9 cellular contexts compared by ENCODE assay signal in genomic region chr14:65704850-65705249, GRCh38.
DNase-seq lines count a peak whose midpoint lies in the region; ATAC-seq and TF ChIP-seq lines count a peak whose summit lies in the region.
"Had no signal": no experiment of that assay in that cellular context is flagged by ENCODE, and none has a peak within 500 bp of the region (broad histone marks: within the 10 kb centered on the region; RNA-seq: fewer than 3 reads in every experiment).

No MANE protein-coding gene starts in this region.

- H3K9me3 Mint-ChIP-seq in GM23338 = no peaks in the 10 kb centered on the region

- H3K4me1 ChIP-seq in GM23338 (ENCODE audit: insufficient read depth) = 0 out of 2 replicates have a peak, but pooled peaks cover 12% of the 10 kb centered on the region
- peaks cover 17% of the 10 kb centered on the region for H3K4me1 ChIP-seq in osteoblast (ENCODE audit: insufficient read depth, low read length)

- no peaks in the 10 kb centered on the region for H4K20me1 ChIP-seq in GM23338 (replicated peaks; ENCODE audit: insufficient read depth)
- H4K20me1 ChIP-seq in osteoblast (ENCODE audit: insufficient read depth, low read length) = no peaks in the 10 kb centered on the region

- no peak overlapping the region for H3K27ac Mint-ChIP-seq in GM23338

- no peak overlapping the region for H3K4me3 ChIP-seq in GM23338
- H3K4me3 ChIP-seq in osteoblast (ENCODE audit: insufficient read depth, low read length) = no peak overlapping the region
- H3K4me3 ChIP-seq in foreskin fibroblast (ENCODE audit: low read depth in 1 of 2, low read length in 2 of 2) = no peak overlapping the region

- H3K36me3 ChIP-seq in GM23338 (ENCODE audit: insufficient read depth) = no peaks in the 10 kb centered on the region
- no peaks in the 10 kb centered on the region for H3K36me3 ChIP-seq in osteoblast (ENCODE audit: insufficient read depth, low read length)

- H3K4me1 Mint-ChIP-seq in GM23338 = peaks cover 11% of the 10 kb centered on the region; the same call in 1 of the 3 replicates

- H2AFZ ChIP-seq in GM23338 = no peak overlapping the region
- no peak overlapping the region for H2AFZ ChIP-seq in osteoblast (ENCODE audit: low read length)

- no peak for ATAC-seq in GM23338

- no peaks in the 10 kb centered on the region for H3K9me3 ChIP-seq in osteoblast (ENCODE audit: low read depth, low read length)

- no peaks in the 10 kb centered on the region for H3K27me3 Mint-ChIP-seq in GM23338 (ENCODE audit: insufficient read depth, low read depth, poor library complexity)
- H3K27me3 Mint-ChIP-seq: central memory CD8-positive, alpha-beta T cell had no signal

- peak overlapping the region; percentile 11; the same call in 1 of the 2 replicates for H3K4me2 ChIP-seq in GM23338
- no peak overlapping the region for H3K4me2 ChIP-seq in osteoblast (ENCODE audit: insufficient read depth, low read length)

- H3K4me3 Mint-ChIP-seq in GM23338 = no peak overlapping the region
- H3K4me3 Mint-ChIP-seq: central memory CD8-positive, alpha-beta T cell had no signal

- TF ChIP-seq CTCF in GM13977 (IDR thresholded peaks at IDR 0.05; ENCODE audit: extremely low read depth, insufficient read depth, missing control alignments) = no peak
- no peak for TF ChIP-seq CTCF in GM23338 (conservative IDR thresholded peaks at IDR 0.05; ENCODE audit: low read depth in 2 of 2)
- no peak for TF ChIP-seq CTCF in osteoblast (IDR thresholded peaks at IDR 0.05; ENCODE audit: extremely low read depth, low read depth, low read length)
- no peak for TF ChIP-seq CTCF in foreskin fibroblast (IDR thresholded peaks at IDR 0.05; ENCODE audit: low read depth, low read length)

- H3K27me3 ChIP-seq in GM23338 (ENCODE audit: insufficient read depth) (no peaks in the 10 kb centered on the region), osteoblast (ENCODE audit: insufficient read depth, low read length) (no peaks in the 10 kb centered on the region)

- no peaks in the 10 kb centered on the region for H3F3A ChIP-seq in GM23338 (replicated peaks; ENCODE audit: low read depth)

- H3K79me2 ChIP-seq in GM23338 (replicated peaks; ENCODE audit: insufficient read depth) (no peaks in the 10 kb centered on the region), osteoblast (ENCODE audit: insufficient read depth, low read length) (no peaks in the 10 kb centered on the region)

- H3K36me3 Mint-ChIP-seq in GM23338 (ENCODE audit: low read depth) = no peaks in the 10 kb centered on the region

- peak; percentile 32 for DNase-seq in GM13977 (ENCODE audit: low spot score)
- no peak for DNase-seq in GM23338 (ENCODE audit: low spot score)
- DNase-seq in activated T-cell treated with anti-CD3 and anti-CD28 coated beads, Interleukin-2, amount 50 U/mL, for 48 hours = peak; percentile 27 to 41
- DNase-seq in osteoblast (ENCODE audit: insufficient read length, low spot score, missing footprints) = no peak
- no peak for DNase-seq in AG08396 (ENCODE audit: low spot score)
- no peak for DNase-seq in foreskin fibroblast
- DNase-seq in NCI-H510A treated with DMSO at 0.1 percent for 48 hours (lab: John Stamatoyannopoulos, UW) = no peak
- DNase-seq: DMS79 had no signal

- no peaks in the 10 kb centered on the region for H3K9me2 ChIP-seq in GM23338 (ENCODE audit: insufficient read depth)

- H3K27ac ChIP-seq in GM23338 (ENCODE audit: low read depth) (no peak overlapping the region), osteoblast (ENCODE audit: low read depth, low read length) (peak overlapping the region; percentile 62)

- in situ Hi-C loops in GM13977 (cut with MboI; ENCODE audit: low pct_unique_long_range_greater_than_20kb, low sequenced_read_pairs, unreplicated experiment) = no loop called here

TF ChIP-seq in GM23338, 12 proteins besides CTCF, POLR2A, EP300 and RAD21 (continues in another document):
- TF ChIP-seq CREB1 (CRISPR knock-in tag; IDR thresholded peaks at IDR 0.05; ENCODE audit: low read depth) (no peak), POLR2AphosphoS5 (IDR thresholded peaks at IDR 0.05; ENCODE audit: low read depth) (no peak), NANOG (IDR thresholded peaks at IDR 0.05; ENCODE audit: borderline replicate concordance) (no peak), ZNF114 (CRISPR knock-in tag; IDR thresholded peaks at IDR 0.05) (no peak), JUNB (IDR thresholded peaks at IDR 0.05; ENCODE audit: unreplicated experiment) (no peak), STAT1 (IDR thresholded peaks at IDR 0.05; ENCODE audit: unreplicated experiment) (no peak), ZNF462 (CRISPR knock-in tag; IDR thresholded peaks at IDR 0.05) (no peak), EZH2 (IDR thresholded peaks at IDR 0.05; ENCODE audit: low read depth, unreplicated experiment) (no peak), ZNF331 (CRISPR knock-in tag; IDR thresholded peaks at IDR 0.05; ENCODE audit: low read depth) (no peak), EZH2phosphoT487 (IDR thresholded peaks at IDR 0.05; ENCODE audit: unreplicated experiment) (no peak)
- TF ChIP-seq, protein P1, sequence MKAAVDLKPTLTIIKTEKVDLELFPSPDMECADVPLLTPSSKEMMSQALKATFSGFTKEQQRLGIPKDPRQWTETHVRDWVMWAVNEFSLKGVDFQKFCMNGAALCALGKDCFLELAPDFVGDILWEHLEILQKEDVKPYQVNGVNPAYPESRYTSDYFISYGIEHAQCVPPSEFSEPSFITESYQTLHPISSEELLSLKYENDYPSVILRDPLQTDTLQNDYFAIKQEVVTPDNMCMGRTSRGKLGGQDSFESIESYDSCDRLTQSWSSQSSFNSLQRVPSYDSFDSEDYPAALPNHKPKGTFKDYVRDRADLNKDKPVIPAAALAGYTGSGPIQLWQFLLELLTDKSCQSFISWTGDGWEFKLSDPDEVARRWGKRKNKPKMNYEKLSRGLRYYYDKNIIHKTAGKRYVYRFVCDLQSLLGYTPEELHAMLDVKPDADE (IDR thresholded peaks at IDR 0.05) = no peak

Comparison
In these comparisons a context has a peak if more than half of its experiments do, and no peak if none do; other contexts are left out.
1. DNase-seq: peak in GM13977 (single experiment) and activated T-cell treated with anti-CD3 and anti-CD28 coated beads, Interleukin-2, amount 50 U/mL, for 48 hours (2 of 2); none in GM23338 (single experiment), osteoblast (single experiment), AG08396 (single experiment), foreskin fibroblast (0 of 2) and NCI-H510A treated with DMSO at 0.1 percent for 48 hours (single experiment).